ENCODE assay signal across 14 cellular contexts in the genomic region with DNA sequence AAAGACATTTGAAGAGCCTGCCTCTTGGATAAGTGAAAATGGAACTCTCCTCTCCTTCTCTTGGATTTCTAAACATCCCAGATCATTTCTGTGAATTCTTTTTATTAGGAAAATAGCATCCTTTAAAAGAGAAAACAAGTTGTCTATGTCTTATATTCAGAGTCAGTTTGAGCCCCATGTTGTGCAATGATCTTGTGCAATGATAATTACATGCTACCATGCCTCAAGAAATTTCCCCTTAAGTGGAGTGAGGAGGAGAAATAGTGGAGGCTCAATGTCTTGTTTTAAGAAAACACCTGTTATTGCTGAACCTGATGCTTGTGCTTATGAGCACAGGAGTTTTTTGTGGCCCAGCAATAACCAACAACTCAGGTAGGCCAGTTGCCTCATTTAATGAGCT.
"Had no signal": no experiment of that assay in that cellular context is flagged by ENCODE, and none has a peak within 500 bp of the region (broad histone marks: within the 10 kb centered on the region; RNA-seq: fewer than 3 reads in every experiment).

No MANE protein-coding gene starts in this region.

- H3K9me3 Mint-ChIP-seq: activated naive CD4-positive, alpha-beta T cell treated with anti-CD3 and anti-CD28 coated beads, Interleukin-2, amount 50 U/mL, for 24 hours; activated T-helper 2 cell treated with anti-CD3 and anti-CD28 coated beads, Interferon-gamma antibody, Interleukin-2, Interleukin-4, amounts not matched to agents 10 μg/mL and 5 μg/mL and 100 μg/mL, durations not matched to agents 14 hours and 24 hours and 36 hours; naive thymus-derived CD4-positive, alpha-beta T cell had no signal

- H3K4me1 ChIP-seq: right atrium auricular region, transverse colon had no signal

- H3K4me1 Mint-ChIP-seq: activated naive CD4-positive, alpha-beta T cell treated with anti-CD3 and anti-CD28 coated beads, Interleukin-2, amount 50 U/mL, for 24 hours; naive thymus-derived CD4-positive, alpha-beta T cell; stimulated activated naive B cell treated with anti-CD40 and anti-IgM and Interleukin-4, amounts not matched to agents 10 μg/mL and 1 μg/mL and 100 μg/mL, for 72 hours had no signal

- H3K9me3 ChIP-seq: neutrophil, right atrium auricular region, transverse colon had no signal

- H3K27ac ChIP-seq: dorsolateral prefrontal cortex, foreskin keratinocyte, neutrophil, right atrium auricular region, transverse colon had no signal

- ATAC-seq: esophagus mucosa; foreskin keratinocyte; naive thymus-derived CD4-positive, alpha-beta T cell; stimulated activated naive B cell treated with anti-CD40 and anti-IgM and Interleukin-4, amounts not matched to agents 10 μg/mL and 1 μg/mL and 100 μg/mL, for 72 hours had no signal

- H3K27ac Mint-ChIP-seq: activated naive CD4-positive, alpha-beta T cell treated with anti-CD3 and anti-CD28 coated beads, Interleukin-2, amount 50 U/mL, for 24 hours; activated T-helper 2 cell treated with anti-CD3 and anti-CD28 coated beads, Interferon-gamma antibody, Interleukin-2, Interleukin-4, amounts not matched to agents 10 μg/mL and 5 μg/mL and 100 μg/mL, durations not matched to agents 14 hours and 24 hours and 36 hours; naive thymus-derived CD4-positive, alpha-beta T cell; stimulated activated naive B cell treated with anti-CD40 and anti-IgM and Interleukin-4, amounts not matched to agents 10 μg/mL and 1 μg/mL and 100 μg/mL, for 72 hours had no signal

- H3K27me3 Mint-ChIP-seq: stimulated activated naive B cell treated with anti-CD40 and anti-IgM and Interleukin-4, amounts not matched to agents 10 μg/mL and 1 μg/mL and 100 μg/mL, for 72 hours had no signal

- H3K4me3 Mint-ChIP-seq: activated naive CD4-positive, alpha-beta T cell treated with anti-CD3 and anti-CD28 coated beads, Interleukin-2, amount 50 U/mL, for 24 hours; naive thymus-derived CD4-positive, alpha-beta T cell; stimulated activated naive B cell treated with anti-CD40 and anti-IgM and Interleukin-4, amounts not matched to agents 10 μg/mL and 1 μg/mL and 100 μg/mL, for 72 hours had no signal

- H3K36me3 ChIP-seq: neutrophil, right atrium auricular region, transverse colon had no signal

- H3K4me3 ChIP-seq: dorsolateral prefrontal cortex, right atrium auricular region, smooth muscle cell, transverse colon had no signal

- H3K27me3 ChIP-seq: neutrophil, right atrium auricular region, transverse colon had no signal

- DNase-seq: amygdala; dorsolateral prefrontal cortex; foreskin keratinocyte; naive thymus-derived CD4-positive, alpha-beta T cell; posterior cingulate gyrus; stimulated activated naive B cell treated with anti-CD40 and anti-IgM and Interleukin-4, amounts not matched to agents 10 μg/mL and 1 μg/mL and 100 μg/mL, for 72 hours; substantia nigra; transverse colon had no signal

- H3K36me3 Mint-ChIP-seq: activated naive CD4-positive, alpha-beta T cell treated with anti-CD3 and anti-CD28 coated beads, Interleukin-2, amount 50 U/mL, for 24 hours; naive thymus-derived CD4-positive, alpha-beta T cell; stimulated activated naive B cell treated with anti-CD40 and anti-IgM and Interleukin-4, amounts not matched to agents 10 μg/mL and 1 μg/mL and 100 μg/mL, for 72 hours had no signal
